Comparison of ENCODE assay signal across 9 cellular contexts in genomic region chr10:77889277-77889903, GRCh38. TPM values are rescaled to one million over a fixed set of nuclear protein-coding genes. Genes with fewer than 3 reads are reported as not detected.
A peak's percentile ranks its signal among the peaks of the same experiment; 100 is the strongest.
DNase-seq lines count a peak whose midpoint lies in the region; ATAC-seq, FAIRE-seq and TF ChIP-seq lines count a peak whose summit lies in the region.
"Had no signal": no experiment of that assay in that cellular context is flagged by ENCODE, and none has a peak within 500 bp of the region (broad histone marks: within the 10 kb centered on the region; RNA-seq: fewer than 3 reads in every experiment).

No MANE protein-coding gene starts in this region.

- TF ChIP-seq CTCF in bronchial epithelial cell (IDR thresholded peaks at IDR 0.05; ENCODE audit: insufficient read depth, low read length, severe bottlenecking) (no peak), suprapubic skin (IDR thresholded peaks at IDR 0.05) (no peak)

- TF ChIP-seq EP300 in suprapubic skin (IDR thresholded peaks at IDR 0.05): no peak

- peak; percentile 45 for DNase-seq in M059J (ENCODE audit: low read depth)
- peak; percentile 58 for DNase-seq in bronchial epithelial cell (ENCODE audit: low read depth)
- DNase-seq in left lobe of liver (ENCODE audit: low spot score): peak; percentile 57
- no peak for DNase-seq in suprapubic skin (ENCODE audit: low spot score in 2 of 2)
- DNase-seq in GDM1 (lab: John Stamatoyannopoulos, UW): no peak
- no peak for DNase-seq in stimulated activated naive CD4-positive, alpha-beta T cell treated with Interleukin-2 at 50 U/mL for 16 hours (lab: John Stamatoyannopoulos, UW)
- no peak for DNase-seq in occipital lobe (lab: John Stamatoyannopoulos, UW)
- DNase-seq: activated T-cell treated with anti-CD3 and anti-CD28 coated beads, Interleukin-2, amount 50 U/mL, for 24 hours had no signal

- peak overlapping the region; percentile 83 for H3K27ac ChIP-seq in suprapubic skin

- peaks cover 81% of the 10 kb centered on the region for H3K4me1 ChIP-seq in suprapubic skin

- ATAC-seq in left lobe of liver (peak; percentile 38), GM21825 (IDR thresholded peaks at IDR 0.05; ENCODE audit: unreplicated experiment) (no peak)

- H3K4me3 ChIP-seq in bronchial epithelial cell (ENCODE audit: low read depth, low read length) (no peak overlapping the region), suprapubic skin (no peak overlapping the region)

- H3K27me3 ChIP-seq in bronchial epithelial cell (ENCODE audit: control insufficient read depth, insufficient read depth, low read length) (no peaks in the 10 kb centered on the region), suprapubic skin (no peaks in the 10 kb centered on the region)

- H3K36me3 ChIP-seq in bronchial epithelial cell (ENCODE audit: control insufficient read depth, insufficient read depth, low read length): peaks cover 2% of the 10 kb centered on the region
- H3K36me3 ChIP-seq in suprapubic skin: no peaks in the 10 kb centered on the region

- WGBS in suprapubic skin: 61% methylated on average over 8 of the region's 8 CpGs

- FAIRE-seq in bronchial epithelial cell (lab: Jason Lieb, UNC): no peak

- TF ChIP-seq POLR2A in suprapubic skin (IDR thresholded peaks at IDR 0.05): no peak

- no peaks in the 10 kb centered on the region for H3K9me3 ChIP-seq in suprapubic skin

RNA-seq across cellular contexts. Expression of gene DLG5, which starts 37.2 kb away (rescaled TPM):
- 10.4 and 19.5 TPM in 2 replicates for total RNA-seq in M059J (2014; rRNA removed; shearing (Covaris generic))
- 38.0 and 45.3 TPM in 2 replicates for total RNA-seq in bronchial epithelial cell
- total RNA-seq in left lobe of liver: 9.3 TPM
- total RNA-seq in suprapubic skin: 100 to 1,000 TPM; 117 to 196 (median 147) TPM
- 34.0 TPM for total RNA-seq in occipital lobe

Comparison
In these comparisons a context has a peak if more than half of its experiments do, and no peak if none do; other contexts are left out.
1. DNase-seq: peak in M059J (single experiment), bronchial epithelial cell (single experiment) and left lobe of liver (single experiment); none in suprapubic skin (0 of 2), GDM1 (single experiment), stimulated activated naive CD4-positive, alpha-beta T cell treated with Interleukin-2 at 50 U/mL for 16 hours (single experiment) and occipital lobe (single experiment).